In the genomic region with DNA sequence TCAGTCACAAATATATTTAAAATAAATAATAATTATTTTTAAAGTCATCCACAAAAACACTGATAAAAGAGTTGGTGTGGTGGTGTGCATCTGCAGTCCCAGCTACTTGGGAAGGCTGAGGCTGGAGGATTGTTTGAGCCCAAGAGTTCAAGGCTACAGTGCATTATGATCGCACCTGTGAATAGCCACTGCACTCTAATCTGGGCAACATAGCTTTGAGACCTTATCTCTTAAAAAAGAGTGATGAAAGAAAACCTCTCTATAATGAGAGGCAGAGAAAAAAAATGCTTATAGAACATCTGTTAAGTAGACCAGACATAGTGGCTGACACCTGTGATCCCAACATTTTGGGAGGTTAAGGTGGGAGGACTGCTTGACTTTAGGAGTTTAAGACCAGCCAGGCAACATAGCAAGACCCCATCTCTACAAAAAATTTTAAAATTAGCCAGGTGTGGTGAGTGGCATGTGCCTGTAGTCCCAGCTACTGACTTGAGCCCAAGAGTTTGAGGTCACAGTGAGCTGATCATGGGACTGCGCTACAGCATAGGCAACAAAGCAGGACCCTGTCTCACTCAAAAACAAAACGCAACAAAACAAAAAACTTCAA, we compare ENCODE assay signal across 7 cellular contexts.
"Had no signal": no experiment of that assay in that cellular context is flagged by ENCODE, and none has a peak within 500 bp of the region (broad histone marks: within the 10 kb centered on the region; RNA-seq: fewer than 3 reads in every experiment).

No MANE protein-coding gene starts in this region.

- H3K4me2 ChIP-seq: KMS-11 had no signal

- H3K27ac ChIP-seq: HL-60, KMS-11 had no signal

- FAIRE-seq: HTR-8/SVneo, K562 had no signal

- ATAC-seq: K562 had no signal

- H3K4me3 ChIP-seq: K562 had no signal

- DNase-seq: IMR-90, KBM-7, KG1 had no signal

- H3K9ac ChIP-seq: KMS-11 had no signal
